ENCODE assay signal across 16 cellular contexts in genomic region chr22:44347098-44347497, GRCh38. TPM values are rescaled to one million over a fixed set of nuclear protein-coding genes. Genes with fewer than 3 reads are reported as not detected.
"Had no signal": no experiment of that assay in that cellular context is flagged by ENCODE, and none has a peak within 500 bp of the region (broad histone marks: within the 10 kb centered on the region; RNA-seq: fewer than 3 reads in every experiment).

No MANE protein-coding gene starts in this region.

- DNase-seq: esophagus squamous epithelium; foreskin keratinocyte; head of caudate nucleus; islet precursor cell; mesendoderm; posterior cingulate gyrus; spleen; stimulated activated CD4-positive, alpha-beta T cell treated with anti-CD3 and anti-CD28 coated beads, Interleukin-1b, Interleukin-23, amount 100 ng/mL, for 48 hours; stimulated activated naive B cell treated with anti-CD40 and anti-IgM and Interleukin-4, amounts not matched to agents 10 μg/mL and 1 μg/mL and 100 μg/mL, for 72 hours; substantia nigra; T-helper 2 cell; transverse colon had no signal

- H3K27ac Mint-ChIP-seq: activated naive CD4-positive, alpha-beta T cell treated with anti-CD3 and anti-CD28 coated beads, Interleukin-2, amount 50 U/mL, for 24 hours; stimulated activated naive B cell treated with anti-CD40 and anti-IgM and Interleukin-4, amounts not matched to agents 10 μg/mL and 1 μg/mL and 100 μg/mL, for 72 hours had no signal

- H3K4me1 Mint-ChIP-seq: neural crest cell had no signal

- H3K9me3 Mint-ChIP-seq: activated naive CD4-positive, alpha-beta T cell treated with anti-CD3 and anti-CD28 coated beads, Interleukin-2, amount 50 U/mL, for 24 hours; neural crest cell; stimulated activated naive B cell treated with anti-CD40 and anti-IgM and Interleukin-4, amounts not matched to agents 10 μg/mL and 1 μg/mL and 100 μg/mL, for 72 hours had no signal

- H3K27ac ChIP-seq: esophagus squamous epithelium, foreskin keratinocyte, spleen, transverse colon had no signal

- H3K36me3 Mint-ChIP-seq: activated naive CD4-positive, alpha-beta T cell treated with anti-CD3 and anti-CD28 coated beads, Interleukin-2, amount 50 U/mL, for 24 hours; stimulated activated naive B cell treated with anti-CD40 and anti-IgM and Interleukin-4, amounts not matched to agents 10 μg/mL and 1 μg/mL and 100 μg/mL, for 72 hours had no signal

- H3K27me3 ChIP-seq: right atrium auricular region, transverse colon had no signal

- H3K4me3 Mint-ChIP-seq: activated naive CD4-positive, alpha-beta T cell treated with anti-CD3 and anti-CD28 coated beads, Interleukin-2, amount 50 U/mL, for 24 hours; neural crest cell; stimulated activated naive B cell treated with anti-CD40 and anti-IgM and Interleukin-4, amounts not matched to agents 10 μg/mL and 1 μg/mL and 100 μg/mL, for 72 hours had no signal

- ATAC-seq: activated CD4-positive, CD25-positive, alpha-beta regulatory T cell treated with anti-CD3 and anti-CD28 coated beads, Interleukin-2, amount 50 U/mL, for 24 hours; foreskin keratinocyte; stimulated activated naive B cell treated with anti-CD40 and anti-IgM and Interleukin-4, amounts not matched to agents 10 μg/mL and 1 μg/mL and 100 μg/mL, for 72 hours had no signal

- H3K36me3 ChIP-seq: esophagus squamous epithelium, right atrium auricular region, spleen, transverse colon had no signal

- H3K27me3 Mint-ChIP-seq: activated naive CD4-positive, alpha-beta T cell treated with anti-CD3 and anti-CD28 coated beads, Interleukin-2, amount 50 U/mL, for 24 hours had no signal

- H3K4me3 ChIP-seq: esophagus squamous epithelium, right atrium auricular region, spleen, transverse colon had no signal

- H3K9me3 ChIP-seq: esophagus squamous epithelium, right atrium auricular region, spleen, transverse colon had no signal

RNA-seq across cellular contexts. Expression of gene SHISAL1, which starts 34.3 kb away (rescaled TPM):
- total RNA-seq: foreskin keratinocyte had no signal
